In genomic region chr17:77437017-77437416, GRCh38 we compare ENCODE assay signal across 8 cellular contexts.
A peak's percentile ranks its signal among the peaks of the same experiment; 100 is the strongest.
DNase-seq lines count a peak whose midpoint lies in the region; ATAC-seq and TF ChIP-seq lines count a peak whose summit lies in the region.

No MANE protein-coding gene starts in this region.

- H3K4me1 Mint-ChIP-seq in mesothelial cell of epicardium = peaks cover 72% of the 10 kb centered on the region

- H3K36me3 Mint-ChIP-seq in mesothelial cell of epicardium = no peaks in the 10 kb centered on the region

- ATAC-seq in HG02885 (IDR thresholded peaks at IDR 0.05; ENCODE audit: poor library complexity, unreplicated experiment) = no peak

- TF ChIP-seq CTCF in mesothelial cell of epicardium (IDR thresholded peaks at IDR 0.05; ENCODE audit: unreplicated experiment) = no peak

- H3K27me3 Mint-ChIP-seq in mesothelial cell of epicardium (ENCODE audit: low read depth) = no peaks in the 10 kb centered on the region

- H3K27ac Mint-ChIP-seq in mesothelial cell of epicardium = peak overlapping the region; percentile 86

- DNase-seq in COLO668 (lab: John Stamatoyannopoulos, UW; ENCODE audit: unreplicated experiment) (peak; percentile 19), NCI-H1092 treated with DMSO at 0.1 percent for 48 hours (lab: John Stamatoyannopoulos, UW) (peak; percentile 43), astrocyte of the hippocampus (ENCODE audit: low read depth, low spot score) (peak; percentile 94), mesothelial cell of epicardium (ENCODE audit: low spot score in 2 of 2, unreplicated experiment in 2 of 2) (peak; percentile 58 to 72), NCI-H146 treated with DMSO at 0.1 percent for 48 hours (lab: John Stamatoyannopoulos, UW; ENCODE audit: unreplicated experiment) (no peak), HuH-7.5 (ENCODE audit: low spot score) (no peak), SIG-M5 treated with dmso at 0.1 percent for 504 hours (lab: John Stamatoyannopoulos, UW; ENCODE audit: unreplicated experiment) (no peak)

- no peaks in the 10 kb centered on the region for H3K9me3 Mint-ChIP-seq in mesothelial cell of epicardium

- H3K4me3 Mint-ChIP-seq in mesothelial cell of epicardium = peak overlapping the region; percentile 52

Comparison
In these comparisons a context has a peak if more than half of its experiments do, and no peak if none do; other contexts are left out.
1. DNase-seq: peak in COLO668 (single experiment), NCI-H1092 treated with DMSO at 0.1 percent for 48 hours (single experiment), astrocyte of the hippocampus (single experiment) and mesothelial cell of epicardium (2 of 2); none in NCI-H146 treated with DMSO at 0.1 percent for 48 hours (single experiment), HuH-7.5 (single experiment) and SIG-M5 treated with dmso at 0.1 percent for 504 hours (single experiment).